Comparison of ENCODE assay signal across 1 cellular context in genomic region chr14:31457665-31458659, GRCh38.
A peak's percentile ranks its signal among the peaks of the same experiment; 100 is the strongest.
TF ChIP-seq lines count a peak whose summit lies in the region.

No MANE protein-coding gene starts in this region.

TF ChIP-seq in HepG2, 621 proteins besides CTCF, POLR2A, EP300 and RAD21 (continued from another document and continues in another):
- TF ChIP-seq ZNF558 (CRISPR knock-in tag; IDR thresholded peaks at IDR 0.05; ENCODE audit: borderline replicate concordance) (no peak), FOXJ3 (CRISPR knock-in tag; IDR thresholded peaks at IDR 0.05; ENCODE audit: borderline replicate concordance) (peak; percentile 81), HNRNPH1 (optimal IDR thresholded peaks at IDR 0.05; ENCODE audit: low read depth, low read length) (no peak), MIXL1 (CRISPR knock-in tag; IDR thresholded peaks at IDR 0.05) (0 out of 2 replicates have a peak, but pooled peaks have one; percentile 50), ZNF772 (CRISPR knock-in tag; IDR thresholded peaks at IDR 0.05) (peak; percentile 40; the same call in 1 of the 2 replicates), ZBTB34 (CRISPR knock-in tag; IDR thresholded peaks at IDR 0.05) (no peak), ZFX (CRISPR knock-in tag; IDR thresholded peaks at IDR 0.05; ENCODE audit: low read depth) (no peak), NFE2 (CRISPR knock-in tag; IDR thresholded peaks at IDR 0.05) (no peak), MYPOP (CRISPR knock-in tag; IDR thresholded peaks at IDR 0.05) (peak; percentile 30; the same call in 1 of the 2 replicates), PLSCR1 (CRISPR knock-in tag; IDR thresholded peaks at IDR 0.05; ENCODE audit: borderline replicate concordance) (no peak), AKNA (CRISPR knock-in tag; IDR thresholded peaks at IDR 0.05; ENCODE audit: borderline replicate concordance) (no peak), RELA (CRISPR knock-in tag; IDR thresholded peaks at IDR 0.05) (0 out of 2 replicates have a peak, but pooled peaks have one; percentile 37), MTF2 (CRISPR knock-in tag; IDR thresholded peaks at IDR 0.05; ENCODE audit: borderline replicate concordance) (peak; percentile 84; the same call in 1 of the 2 replicates), HES4 (CRISPR knock-in tag; IDR thresholded peaks at IDR 0.05; ENCODE audit: borderline replicate concordance) (no peak), PCBP1 (IDR thresholded peaks at IDR 0.05; ENCODE audit: borderline replicate concordance, low read depth, low read length) (no peak), ZNF850 (CRISPR knock-in tag; conservative IDR thresholded peaks at IDR 0.05) (no peak), ATF7 (IDR thresholded peaks at IDR 0.05) (peak; percentile 99), ATF7 (CRISPR knock-in tag; IDR thresholded peaks at IDR 0.05) (no peak), ZNF251 (CRISPR knock-in tag; IDR thresholded peaks at IDR 0.05) (no peak), ATF2 (CRISPR knock-in tag; IDR thresholded peaks at IDR 0.05) (peak; percentile 96), ZNF816 (CRISPR knock-in tag; IDR thresholded peaks at IDR 0.05; ENCODE audit: borderline replicate concordance) (no peak; the same call in 1 of the 2 replicates), SNAPC4 (CRISPR knock-in tag; IDR thresholded peaks at IDR 0.05) (no peak), RFX1 (IDR thresholded peaks at IDR 0.05) (no peak), POLR2G (IDR thresholded peaks at IDR 0.05; ENCODE audit: low read depth, low read length) (no peak), ZNF101 (CRISPR knock-in tag; IDR thresholded peaks at IDR 0.05; ENCODE audit: borderline replicate concordance, low read depth) (no peak), DZIP1 (CRISPR knock-in tag; IDR thresholded peaks at IDR 0.05) (no peak), ZFP1 (CRISPR knock-in tag; IDR thresholded peaks at IDR 0.05) (no peak; the same call in 1 of the 2 replicates), MED13 (CRISPR knock-in tag; IDR thresholded peaks at IDR 0.05) (no peak), ASH2L (IDR thresholded peaks at IDR 0.05; ENCODE audit: insufficient read length, low read depth, low read length) (peak; percentile 22), ZNF124 (CRISPR knock-in tag; IDR thresholded peaks at IDR 0.05) (no peak)
